In genomic region chr12:120901818-120902217, GRCh38 we compare ENCODE assay signal across 11 cellular contexts. TPM values are rescaled to one million over a fixed set of nuclear protein-coding genes. Genes with fewer than 3 reads are reported as not detected.
DNase-seq lines count a peak whose midpoint lies in the region; ATAC-seq, FAIRE-seq and TF ChIP-seq lines count a peak whose summit lies in the region.
"Had no signal": no experiment of that assay in that cellular context is flagged by ENCODE, and none has a peak within 500 bp of the region (broad histone marks: within the 10 kb centered on the region; RNA-seq: fewer than 3 reads in every experiment).

No MANE protein-coding gene starts in this region.

- no peaks in the 10 kb centered on the region for H3K27me3 ChIP-seq in CD8-positive, alpha-beta T cell (ENCODE audit: insufficient read depth, low read length)
- H3K27me3 ChIP-seq in HL-60 (ENCODE audit: insufficient read depth, poor library complexity, severe bottlenecking) (no peaks in the 10 kb centered on the region), astrocyte (ENCODE audit: insufficient read depth, low read length) (no peaks in the 10 kb centered on the region), right atrium auricular region (no peaks in the 10 kb centered on the region)

- H3K9me3 ChIP-seq in CD8-positive, alpha-beta T cell (ENCODE audit: low read length), result no peaks in the 10 kb centered on the region
- no peaks in the 10 kb centered on the region for H3K9me3 ChIP-seq in astrocyte (ENCODE audit: insufficient read depth, low read depth, low read length)
- H3K9me3 ChIP-seq in right atrium auricular region, result no peaks in the 10 kb centered on the region

- H2AFZ ChIP-seq in astrocyte (ENCODE audit: low read depth, low read length), result no peak overlapping the region

- no peak for ATAC-seq in CD8-positive, alpha-beta T cell
- no peak for ATAC-seq in natural killer cell treated with Interleukin-12 subunit alpha and Interleukin-12 subunit beta and Interleukin-15 and Interleukin-18, amount 100 ng/mL, for 72 hours
- no peak for ATAC-seq in GM21528 (IDR thresholded peaks at IDR 0.05; ENCODE audit: low FRiP score, unreplicated experiment)
- no peak for ATAC-seq in GM21717 (IDR thresholded peaks at IDR 0.05; ENCODE audit: unreplicated experiment)

- H3K79me2 ChIP-seq in astrocyte (ENCODE audit: insufficient read depth, low read length), result peaks cover 67% of the 10 kb centered on the region

- no peaks in the 10 kb centered on the region for H3K27me3 Mint-ChIP-seq in CD8-positive, alpha-beta T cell (ENCODE audit: low read depth)
- H3K27me3 Mint-ChIP-seq in astrocyte (ENCODE audit: low read depth, unreplicated experiment), result no peaks in the 10 kb centered on the region
- H3K27me3 Mint-ChIP-seq in natural killer cell treated with Interleukin-12 subunit alpha and Interleukin-12 subunit beta and Interleukin-15 and Interleukin-18, amount 100 ng/mL, for 72 hours, result no peaks in the 10 kb centered on the region

- H3K4me1 Mint-ChIP-seq in CD8-positive, alpha-beta T cell (ENCODE audit: low read depth), result peaks cover 50% of the 10 kb centered on the region
- peaks cover 15% of the 10 kb centered on the region for H3K4me1 Mint-ChIP-seq in astrocyte (ENCODE audit: low read depth, unreplicated experiment)
- peaks cover 21 to 27% of the 10 kb centered on the region in 2 donors for H3K4me1 Mint-ChIP-seq in natural killer cell treated with Interleukin-12 subunit alpha and Interleukin-12 subunit beta and Interleukin-15 and Interleukin-18, amount 100 ng/mL, for 72 hours (ENCODE audit: low read depth in 2 of 2)

- peak overlapping the region; percentile 67 for H3K27ac Mint-ChIP-seq in CD8-positive, alpha-beta T cell
- no peak overlapping the region for H3K27ac Mint-ChIP-seq in astrocyte (ENCODE audit: unreplicated experiment)
- peak overlapping the region in 1 of 2 donors; percentile 86 for H3K27ac Mint-ChIP-seq in natural killer cell treated with Interleukin-12 subunit alpha and Interleukin-12 subunit beta and Interleukin-15 and Interleukin-18, amount 100 ng/mL, for 72 hours

- H3K36me3 Mint-ChIP-seq in CD8-positive, alpha-beta T cell, result peaks cover 25% of the 10 kb centered on the region
- H3K36me3 Mint-ChIP-seq in astrocyte (ENCODE audit: low read depth, unreplicated experiment), result no peaks in the 10 kb centered on the region
- no peaks in the 10 kb centered on the region for H3K36me3 Mint-ChIP-seq in natural killer cell treated with Interleukin-12 subunit alpha and Interleukin-12 subunit beta and Interleukin-15 and Interleukin-18, amount 100 ng/mL, for 72 hours

- peak overlapping the region; percentile 30 for H3K4me3 Mint-ChIP-seq in CD8-positive, alpha-beta T cell
- H3K4me3 Mint-ChIP-seq in astrocyte (ENCODE audit: unreplicated experiment), result peak overlapping the region; percentile 100
- peak overlapping the region; percentile 97 for H3K4me3 Mint-ChIP-seq in natural killer cell treated with Interleukin-12 subunit alpha and Interleukin-12 subunit beta and Interleukin-15 and Interleukin-18, amount 100 ng/mL, for 72 hours

- CTCF ChIA-PET in CD8-positive, alpha-beta T cell (lab: Charles Lee), result interaction anchor here (0.6 kb wide), 1 partner anchor 57 kb away, joined by 3 read pairs; no protein-coding TSS in a partner anchor

- no peak for FAIRE-seq in astrocyte (lab: Jason Lieb, UNC)

- H3K36me3 ChIP-seq in CD8-positive, alpha-beta T cell (ENCODE audit: insufficient read depth, low read length), result no peaks in the 10 kb centered on the region
- H3K36me3 ChIP-seq in astrocyte (ENCODE audit: insufficient read depth, low read length), result no peaks in the 10 kb centered on the region
- no peaks in the 10 kb centered on the region for H3K36me3 ChIP-seq in right atrium auricular region

- DNase-seq in CD8-positive, alpha-beta T cell, result no peak
- DNase-seq in HL-60 (ENCODE audit: low read depth in 1 of 2, low spot score in 1 of 2) (no peak), astrocyte (ENCODE audit: low read depth) (no peak), AML-193 (lab: John Stamatoyannopoulos, UW) (no peak), right atrium auricular region (ENCODE audit: low spot score) (no peak)
- no peak for DNase-seq in natural killer cell treated with Interleukin-12 subunit alpha and Interleukin-12 subunit beta and Interleukin-15 and Interleukin-18, amount 100 ng/mL, for 72 hours (ENCODE audit: low spot score)
- DNase-seq: NCI-H2171, occipital lobe, Right ventricle myocardium superior had no signal

- H3K9me3 Mint-ChIP-seq in CD8-positive, alpha-beta T cell, result no peaks in the 10 kb centered on the region
- H3K9me3 Mint-ChIP-seq in astrocyte (ENCODE audit: unreplicated experiment), result no peaks in the 10 kb centered on the region
- no peaks in the 10 kb centered on the region for H3K9me3 Mint-ChIP-seq in natural killer cell treated with Interleukin-12 subunit alpha and Interleukin-12 subunit beta and Interleukin-15 and Interleukin-18, amount 100 ng/mL, for 72 hours

- H3K27ac ChIP-seq in CD8-positive, alpha-beta T cell (ENCODE audit: low read depth, low read length), result no peak overlapping the region
- H3K27ac ChIP-seq in HL-60 (replicated peaks) (no peak overlapping the region; the same call in 1 of the 2 replicates), astrocyte (ENCODE audit: low read depth, low read length) (no peak overlapping the region), right atrium auricular region (no peak overlapping the region)

- peak overlapping the region; percentile 4 for H3K4me2 ChIP-seq in astrocyte (ENCODE audit: low read length)

- POLR2A ChIA-PET in CD8-positive, alpha-beta T cell (lab: Charles Lee), result no interaction called here

- TF ChIP-seq CTCF in CD8-positive, alpha-beta T cell (IDR thresholded peaks at IDR 0.05), result no peak
- no peak for TF ChIP-seq CTCF in HL-60 (IDR thresholded peaks at IDR 0.05; ENCODE audit: insufficient read depth, low read length)
- TF ChIP-seq CTCF in astrocyte (IDR thresholded peaks at IDR 0.05; ENCODE audit: insufficient read depth, low read depth, low read length), result no peak
- TF ChIP-seq CTCF in right atrium auricular region (IDR thresholded peaks at IDR 0.05), result no peak

- no peak overlapping the region for H3K9ac ChIP-seq in astrocyte (ENCODE audit: low read length)

- peaks cover 25% of the 10 kb centered on the region for H3K4me1 ChIP-seq in CD8-positive, alpha-beta T cell (ENCODE audit: insufficient read depth, low read length)
- H3K4me1 ChIP-seq in astrocyte (ENCODE audit: insufficient read depth, low read length), result peaks cover 7% of the 10 kb centered on the region
- peaks cover 0 to 20% of the 10 kb centered on the region in 2 donors for H3K4me1 ChIP-seq in right atrium auricular region

- intact Hi-C loops in CD8-positive, alpha-beta T cell (cut with DNase I, micrococcal nuclease), result loop anchor here (2.0 to 10.0 kb wide), 7 partner anchors 45 to 577 kb away; partner anchors contain the start of genes COX6A1 (in 1 of the 2), P2RX4 (in 1 of the 2), PLA2G1B (in 1 of the 2) and POP5 (in 1 of the 2)

- peaks cover 40% of the 10 kb centered on the region for H4K20me1 ChIP-seq in astrocyte (ENCODE audit: insufficient read depth, low read length)

- no peak overlapping the region for H3K4me3 ChIP-seq in CD8-positive, alpha-beta T cell (ENCODE audit: low read depth, low read length)
- H3K4me3 ChIP-seq in HL-60 (replicated peaks; ENCODE audit: insufficient read depth, low read length) (peak overlapping the region; percentile 0), astrocyte (ENCODE audit: insufficient read depth, low read depth, low read length) (no peak overlapping the region), right atrium auricular region (no peak overlapping the region)

RNA-seq across cellular contexts. Expression of gene SPPL3, which starts 2.3 kb away (rescaled TPM):
- total RNA-seq in CD8-positive, alpha-beta T cell, result 10 to 100 TPM; 42.3 to 42.9 TPM
- 42.5 and 48.3 TPM in 2 replicates for total RNA-seq in astrocyte
- 10 to 100 TPM; 21.6 to 31.6 TPM for total RNA-seq in natural killer cell treated with Interleukin-12 subunit alpha and Interleukin-12 subunit beta and Interleukin-15 and Interleukin-18, amount 100 ng/mL, for 72 hours
- total RNA-seq in right atrium auricular region, result 10 to 100 TPM; 13.8 to 16.5 TPM

Comparison
In these comparisons a context has a peak if more than half of its experiments do, and no peak if none do; other contexts are left out.
1. H3K4me3 Mint-ChIP-seq: peak in every context shown above with its lines; median percentile 100 in astrocyte; 97 in natural killer cell treated with Interleukin-12 subunit alpha and Interleukin-12 subunit beta and Interleukin-15 and Interleukin-18, amount 100 ng/mL, for 72 hours; 30 in CD8-positive, alpha-beta T cell.